In genomic region chr2:95121150-95121494, GRCh38 we compare ENCODE assay signal across 8 cellular contexts. TPM values are rescaled to one million over a fixed set of nuclear protein-coding genes. Genes with fewer than 3 reads are reported as not detected.
DNase-seq lines count a peak whose midpoint lies in the region; ATAC-seq and TF ChIP-seq lines count a peak whose summit lies in the region.

No MANE protein-coding gene starts in this region.

- no peak for ATAC-seq in GM19395 (IDR thresholded peaks at IDR 0.05; ENCODE audit: unreplicated experiment)
- no peak for ATAC-seq in GM19397 (IDR thresholded peaks at IDR 0.05; ENCODE audit: unreplicated experiment)

- intact Hi-C loops in ascending aorta (cut with DNase I) = no loop called here

- TF ChIP-seq CTCF in ascending aorta (IDR thresholded peaks at IDR 0.05) (no peak), kidney epithelial cell (IDR thresholded peaks at IDR 0.05; ENCODE audit: insufficient read depth, low read length, poor library complexity, severe bottlenecking) (no peak)

- peak; percentile 31 for DNase-seq in HT-29 (ENCODE audit: low spot score)
- no peak for DNase-seq in ascending aorta (ENCODE audit: low spot score in 2 of 2)
- no peak for DNase-seq in kidney epithelial cell (ENCODE audit: low read depth)
- DNase-seq in stimulated activated CD4-positive, alpha-beta T cell treated with anti-CD3 and anti-CD28 coated beads, Interleukin-2, amount 100 ng/mL, for 48 hours = no peak

- peak overlapping the region; percentile 87 to 99 for H3K4me3 ChIP-seq in ascending aorta
- peak overlapping the region; percentile 55 for H3K4me3 ChIP-seq in kidney epithelial cell (ENCODE audit: low read depth, low read length)

- H3K27ac ChIP-seq in ascending aorta (peak overlapping the region; percentile 94 to 98), temporal lobe (ENCODE audit: low read depth, low read length) (peak overlapping the region; percentile 89)

- no peaks in the 10 kb centered on the region for H3K9me3 ChIP-seq in ES-I3 (ENCODE audit: control insufficient read depth, insufficient read depth, low read length)
- H3K9me3 ChIP-seq in ascending aorta = no peaks in the 10 kb centered on the region

- H3K36me3 ChIP-seq in ES-I3 (ENCODE audit: insufficient read depth, low read length) (no peaks in the 10 kb centered on the region), ascending aorta (peaks cover 5 to 7% of the 10 kb centered on the region in 2 donors), kidney epithelial cell (ENCODE audit: control insufficient read depth, insufficient read depth, low read length) (no peaks in the 10 kb centered on the region)

- H3K9ac ChIP-seq in ES-I3 (ENCODE audit: low read depth, low read length) = peak overlapping the region; percentile 90

- H3K4me1 ChIP-seq in ES-I3 (ENCODE audit: insufficient read depth, low read length) = no peaks in the 10 kb centered on the region
- H3K4me1 ChIP-seq in ascending aorta = peaks cover 9 to 13% of the 10 kb centered on the region in 2 donors

- H3K27me3 ChIP-seq in ascending aorta = no peaks in the 10 kb centered on the region
- no peaks in the 10 kb centered on the region for H3K27me3 ChIP-seq in kidney epithelial cell (ENCODE audit: control insufficient read depth, insufficient read depth, low read length)

RNA-seq across cellular contexts. Expression of gene MRPS5, which starts 0.5 kb away (rescaled TPM):
- 103 and 109 TPM in 2 replicates for total RNA-seq in HT-29 (2014; rRNA removed; shearing (Covaris generic))
- total RNA-seq in ascending aorta = 30.1 TPM
- total RNA-seq in kidney epithelial cell = 44.9 and 66.1 TPM in 2 replicates
- total RNA-seq in temporal lobe = 38.6 TPM

RNA-seq across cellular contexts. Expression of gene ZNF514, which starts 38.5 kb away (rescaled TPM):
- total RNA-seq in HT-29 (2014; rRNA removed; shearing (Covaris generic)) = 5.4 and 5.6 TPM in 2 replicates
- total RNA-seq in ascending aorta (10.7 TPM), kidney epithelial cell (8.2 and 8.9 TPM in 2 replicates), temporal lobe (24.1 TPM)

RNA-seq across cellular contexts. Expression of gene ZNF2, which starts 44.5 kb away (rescaled TPM):
- 0.69 and 0.70 TPM in 2 replicates for total RNA-seq in HT-29 (2014; rRNA removed; shearing (Covaris generic))
- total RNA-seq in ascending aorta (0.75 TPM), kidney epithelial cell (5.1 and 6.1 TPM in 2 replicates), temporal lobe (7.6 TPM)
